Comparison of ENCODE assay signal across 17 cellular contexts in the genomic region with DNA sequence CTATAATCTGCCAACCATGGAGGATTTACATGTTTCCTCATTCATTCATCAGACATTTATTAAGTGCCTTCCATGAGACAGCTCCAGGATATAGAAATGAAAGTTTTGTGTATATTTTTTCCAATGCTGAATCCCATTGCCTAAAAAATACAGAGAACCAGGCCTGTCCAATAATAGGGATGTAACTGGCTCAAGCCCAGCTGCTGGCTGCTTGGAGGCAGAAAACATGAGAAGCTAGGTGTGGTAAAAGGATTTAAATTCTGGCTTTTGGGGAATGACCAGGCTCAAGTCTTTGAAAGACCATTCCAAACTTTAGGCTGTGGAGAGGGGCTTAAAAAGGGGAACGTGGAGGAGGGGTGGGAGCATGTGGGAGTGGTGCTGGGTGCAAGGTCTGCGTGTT. TPM values are rescaled to one million over a fixed set of nuclear protein-coding genes. Genes with fewer than 3 reads are reported as not detected.
DNase-seq lines count a peak whose midpoint lies in the region; ATAC-seq and TF ChIP-seq lines count a peak whose summit lies in the region.
"Had no signal": no experiment of that assay in that cellular context is flagged by ENCODE, and none has a peak within 500 bp of the region (broad histone marks: within the 10 kb centered on the region; RNA-seq: fewer than 3 reads in every experiment).

No MANE protein-coding gene starts in this region.

- no peaks in the 10 kb centered on the region for H3K27me3 Mint-ChIP-seq in MCF 10A (ENCODE audit: insufficient read depth, unreplicated experiment)

- intact Hi-C loops in mammary epithelial cell (cut with micrococcal nuclease) (no loop called here), MCF 10A (cut with micrococcal nuclease) (no loop called here), lower lobe of right lung (cut with DNase I) (no loop called here), sciatic nerve (cut with DNase I) (no loop called here)

- peak overlapping the region; percentile 12 for H3K4me2 ChIP-seq in mammary epithelial cell (ENCODE audit: insufficient read depth, low read depth, low read length)

- CTCF ChIA-PET in mammary epithelial cell (lab: Charles Lee; ENCODE audit: low non-redundant PET) = interaction anchor here (0.6 kb wide), 1 partner anchor 63 kb away, joined by 3 read pairs; no protein-coding TSS in a partner anchor
- CTCF ChIA-PET in MCF 10A (lab: Yijun Ruan, JAX) = interaction anchor here (0.6 to 1.1 kb wide), 2 partner anchors 8 to 619 kb away, joined by 3 read pairs; no protein-coding TSS in a partner anchor

- in situ Hi-C loops in mammary epithelial cell (cut with MboI; ENCODE audit: low sequenced_read_pairs in 2 of 2) = no loop called here

- H3K4me3 Mint-ChIP-seq in MCF 10A (ENCODE audit: unreplicated experiment) = no peak overlapping the region
- H3K4me3 Mint-ChIP-seq: activated CD8-positive, alpha-beta T cell treated with anti-CD3 and anti-CD28 coated beads for 36 hours had no signal

- H3K9me3 ChIP-seq in mammary epithelial cell (replicated peaks; ENCODE audit: insufficient read depth, low read length) (no peaks in the 10 kb centered on the region), lower lobe of right lung (no peaks in the 10 kb centered on the region)

- no peaks in the 10 kb centered on the region for H3K4me1 Mint-ChIP-seq in MCF 10A (ENCODE audit: insufficient read depth, unreplicated experiment)

- no TSS peak for BruUV-seq in mammary epithelial cell (replicated peaks; lab: Mats Ljungman, UMichigan)
- BruUV-seq in MCF 10A (replicated peaks; lab: Mats Ljungman, UMichigan) = no TSS peak

- H3K27me3 ChIP-seq in mammary epithelial cell (ENCODE audit: insufficient read depth, low read length) = no peaks in the 10 kb centered on the region
- H3K27me3 ChIP-seq in lower lobe of right lung (ENCODE audit: low read depth) = no peaks in the 10 kb centered on the region
- H3K27me3 ChIP-seq: foreskin keratinocyte had no signal

- TF ChIP-seq POLR2A in erythroblast (IDR thresholded peaks at IDR 0.05; ENCODE audit: low read length) = no peak

- no peak for DNase-seq in mammary epithelial cell
- DNase-seq in MCF 10A (ENCODE audit: unreplicated experiment) = no peak
- no peak for DNase-seq in lower lobe of right lung
- no peak for DNase-seq in sciatic nerve (ENCODE audit: low spot score)
- no peak for DNase-seq in erythroblast (lab: John Stamatoyannopoulos, UW)
- no peak for DNase-seq in effector CD4-positive, alpha-beta T cell
- DNase-seq: 8988T; activated CD8-positive, alpha-beta T cell treated with anti-CD3 and anti-CD28 coated beads for 36 hours; Calu3; central memory CD4-positive, alpha-beta T cell; foreskin keratinocyte; naive B cell; NCI-H1694; NCI-H226; stimulated activated CD4-positive, alpha-beta T cell treated with anti-CD3 and anti-CD28 coated beads, Interleukin-2, amount 100 ng/mL, for 24 hours had no signal

- no peak overlapping the region for H3K27ac ChIP-seq in mammary epithelial cell (ENCODE audit: insufficient read depth, low read depth, low read length)
- H3K27ac ChIP-seq in lower lobe of right lung = peak overlapping the region; percentile 9
- H3K27ac ChIP-seq: foreskin keratinocyte had no signal

- H3K4me1 ChIP-seq in mammary epithelial cell (ENCODE audit: insufficient read depth, low read length) (peaks cover 26% of the 10 kb centered on the region), lower lobe of right lung (peaks cover 37% of the 10 kb centered on the region)

- 20% methylated on average over 1 of the region's 2 CpGs for WGBS in mammary epithelial cell (ENCODE audit: low coverage, missing lambda C conversion rate)

- POLR2A ChIA-PET in MCF 10A (lab: Yijun Ruan, JAX) = no interaction called here

- ATAC-seq in lower lobe of right lung = no peak
- peak; percentile 44 for ATAC-seq in sciatic nerve
- no peak for ATAC-seq in GM21515 (IDR thresholded peaks at IDR 0.05; ENCODE audit: unreplicated experiment)
- ATAC-seq in HG03280 (IDR thresholded peaks at IDR 0.05; ENCODE audit: unreplicated experiment) = no peak
- ATAC-seq: activated CD8-positive, alpha-beta T cell treated with anti-CD3 and anti-CD28 coated beads for 36 hours; foreskin keratinocyte had no signal

- no peaks in the 10 kb centered on the region for H3K36me3 Mint-ChIP-seq in MCF 10A (ENCODE audit: insufficient read depth, unreplicated experiment)
- H3K36me3 Mint-ChIP-seq: naive B cell had no signal

- H3K9me3 Mint-ChIP-seq in MCF 10A (ENCODE audit: unreplicated experiment) = no peaks in the 10 kb centered on the region
- H3K9me3 Mint-ChIP-seq: activated CD8-positive, alpha-beta T cell treated with anti-CD3 and anti-CD28 coated beads for 36 hours had no signal

- no peak overlapping the region for H3K9ac ChIP-seq in mammary epithelial cell (ENCODE audit: insufficient read depth, low read length)

- H3K36me3 ChIP-seq in mammary epithelial cell (ENCODE audit: insufficient read depth, low read length) (no peaks in the 10 kb centered on the region), lower lobe of right lung (no peaks in the 10 kb centered on the region)

- H3K79me2 ChIP-seq in mammary epithelial cell (ENCODE audit: insufficient read depth, low read length) = no peaks in the 10 kb centered on the region

- no peak for TF ChIP-seq CTCF in mammary epithelial cell (conservative IDR thresholded peaks at IDR 0.05 in 1 of 2, IDR thresholded peaks at IDR 0.05 in 1 of 2; ENCODE audit: extremely low read depth in 1 of 2, insufficient read depth in 1 of 2, low read depth in 1 of 2, low read length in 2 of 2)
- no peak for TF ChIP-seq CTCF in MCF 10A (IDR thresholded peaks at IDR 0.05; ENCODE audit: unreplicated experiment)
- no peak for TF ChIP-seq CTCF in lower lobe of right lung (IDR thresholded peaks at IDR 0.05)

- peak overlapping the region; percentile 72 for H2AFZ ChIP-seq in mammary epithelial cell (ENCODE audit: low read depth, low read length)

- H3K27ac Mint-ChIP-seq in MCF 10A (ENCODE audit: low read depth, unreplicated experiment) = no peak overlapping the region
- H3K27ac Mint-ChIP-seq: activated CD8-positive, alpha-beta T cell treated with anti-CD3 and anti-CD28 coated beads for 36 hours had no signal

- H3K4me3 ChIP-seq in mammary epithelial cell (replicated peaks in 1 of 3; ENCODE audit: insufficient read depth in 1 of 3, low read depth in 2 of 3, low read length in 3 of 3) = no peak overlapping the region
- no peak overlapping the region for H3K4me3 ChIP-seq in lower lobe of right lung

- dilution Hi-C loops in mammary epithelial cell (cut with HindIII; ENCODE audit: low sequenced_read_pairs) = no loop called here

- no peaks in the 10 kb centered on the region for H4K20me1 ChIP-seq in mammary epithelial cell (ENCODE audit: insufficient read depth, low read length)

RNA-seq across cellular contexts. Expression of gene RARB, which starts 41.5 kb away (rescaled TPM):
- total RNA-seq in mammary epithelial cell = 1 to 10 TPM in 1 of 2 donors, under 1 TPM in 1; 0.59 to 8.2 TPM
- polyA plus RNA-seq in mammary epithelial cell = 0.08 TPM
- polyA minus RNA-seq in mammary epithelial cell = 9.0 TPM
- not detected in 2 replicates for total RNA-seq in MCF 10A (2022)
- total RNA-seq in lower lobe of right lung = 5.6 TPM
- 15.2 TPM for total RNA-seq in sciatic nerve
- total RNA-seq: activated CD8-positive, alpha-beta T cell treated with anti-CD3 and anti-CD28 coated beads for 36 hours; foreskin keratinocyte had no signal
- polyA plus RNA-seq: foreskin keratinocyte had no signal
